17 cellular contexts compared by ENCODE assay signal in the genomic region with DNA sequence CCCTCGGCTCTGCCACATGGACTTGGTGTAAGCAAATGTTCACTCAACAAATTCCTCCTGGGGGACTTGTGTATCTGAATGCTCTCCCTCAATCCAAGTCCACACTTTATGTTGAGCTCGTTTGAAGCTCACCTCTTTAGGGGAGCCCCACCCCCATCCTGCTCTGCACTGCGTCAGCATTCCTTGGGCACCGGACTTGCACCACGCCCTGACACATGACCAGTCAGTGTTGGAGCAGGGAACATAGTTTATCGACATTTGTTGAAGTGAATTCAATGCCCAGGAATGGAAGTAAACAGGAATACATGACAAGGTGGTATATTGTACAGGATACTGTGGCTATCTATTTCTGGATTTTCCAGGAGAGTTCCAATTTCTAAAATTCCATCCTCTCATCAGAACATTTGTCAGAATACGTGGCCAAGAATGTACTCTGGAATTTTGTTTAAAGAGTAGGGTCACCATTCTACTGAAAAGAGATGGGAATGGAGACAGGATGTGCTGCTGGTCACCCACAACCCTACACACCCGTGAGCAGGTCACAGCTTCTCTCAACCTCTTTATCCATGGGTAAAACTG. TPM values are rescaled to one million over a fixed set of nuclear protein-coding genes. Genes with fewer than 3 reads are reported as not detected.
DNase-seq lines count a peak whose midpoint lies in the region; ATAC-seq and TF ChIP-seq lines count a peak whose summit lies in the region.
"Had no signal": no experiment of that assay in that cellular context is flagged by ENCODE, and none has a peak within 500 bp of the region (broad histone marks: within the 10 kb centered on the region; RNA-seq: fewer than 3 reads in every experiment).

No MANE protein-coding gene starts in this region.

- intact Hi-C loops in heart left ventricle (cut with DNase I), result loop anchor here in 6 of 10 donors (2.0 to 10.0 kb wide), 7 partner anchors 32 to 574 kb away; a partner anchor contains a TSS
- intact Hi-C loops in Right ventricle myocardium inferior (cut with DNase I), result loop anchor here (5.0 kb wide), 2 partner anchors 56 to 159 kb away; no protein-coding TSS in a partner anchor
- intact Hi-C loops in heart right ventricle (cut with DNase I), result loop anchor here in 3 of 10 donors (2.0 to 5.0 kb wide), 3 partner anchors 52 to 159 kb away; no protein-coding TSS in a partner anchor
- intact Hi-C loops in vagina (cut with DNase I), result no loop called here

- DNase-seq in heart left ventricle (peak in 4 of 5 donors; percentile 49 to 65 (median 56)), Right ventricle myocardium inferior (ENCODE audit: missing footprints) (no peak), heart right ventricle (peak; percentile 41 to 56), vagina (ENCODE audit: extremely low spot score in 2 of 2) (no peak), C1 segment of cervical spinal cord (lab: John Stamatoyannopoulos, UW) (no peak), MV-4-11 (lab: John Stamatoyannopoulos, UW) (no peak)
- DNase-seq: activated CD4-positive, alpha-beta T cell treated with anti-CD3 and anti-CD28 coated beads for 4 hours; activated T-cell treated with anti-CD3 and anti-CD28 coated beads, Interleukin-2, amount 50 U/mL, for 4 hours; CD8-positive, alpha-beta T cell; erythroblast; NCI-H446; SJCRH30; stimulated activated CD4-positive, alpha-beta T cell treated with anti-CD3 and anti-CD28 coated beads, Interleukin-15, amount 100 ng/mL, for 24 hours; T-helper 9 cell had no signal

- H3K9me3 ChIP-seq in heart left ventricle (no peaks in the 10 kb centered on the region), heart right ventricle (no peaks in the 10 kb centered on the region), vagina (no peaks in the 10 kb centered on the region)
- H3K9me3 ChIP-seq: SJCRH30 had no signal

- no peaks in the 10 kb centered on the region for H3K27me3 ChIP-seq in heart left ventricle
- no peaks in the 10 kb centered on the region for H3K27me3 ChIP-seq in heart right ventricle
- no peaks in the 10 kb centered on the region for H3K27me3 ChIP-seq in vagina
- H3K27me3 ChIP-seq: SJCRH30 had no signal

- no peaks in the 10 kb centered on the region for H3K36me3 Mint-ChIP-seq in nephron (ENCODE audit: low read depth)
- H3K36me3 Mint-ChIP-seq: CD8-positive, alpha-beta T cell; mesothelial cell of epicardium had no signal

- peak overlapping the region in 2 of 3 experiments; percentile 14 to 79 for H3K27ac Mint-ChIP-seq in nephron
- H3K27ac Mint-ChIP-seq: CD8-positive, alpha-beta T cell; mesothelial cell of epicardium had no signal

- ATAC-seq in heart left ventricle, result peak; percentile 60 to 80 (median 64)
- no peak for ATAC-seq in Right ventricle myocardium inferior
- ATAC-seq in heart right ventricle, result peak; percentile 48 to 84 (median 76)
- ATAC-seq in GM18868 (IDR thresholded peaks at IDR 0.05; ENCODE audit: unreplicated experiment), result no peak
- ATAC-seq: activated T-cell treated with anti-CD3 and anti-CD28 coated beads, Interleukin-2, amount 50 U/mL, for 4 hours; CD8-positive, alpha-beta T cell had no signal

- TF ChIP-seq CTCF in heart left ventricle (IDR thresholded peaks at IDR 0.05) (no peak), heart right ventricle (IDR thresholded peaks at IDR 0.05) (no peak), nephron (IDR thresholded peaks at IDR 0.05; ENCODE audit: unreplicated experiment in 3 of 3) (no peak), vagina (IDR thresholded peaks at IDR 0.05) (no peak)

- H3K27ac ChIP-seq in heart left ventricle, result peak overlapping the region; percentile 22 to 77 (median 60)
- peak overlapping the region in 9 of 10 donors; percentile 28 to 82 (median 66) for H3K27ac ChIP-seq in heart right ventricle
- peak overlapping the region; percentile 5 for H3K27ac ChIP-seq in vagina
- H3K27ac ChIP-seq: SJCRH30 had no signal

- 41 to 57% (median 48%) methylated on average over 8 of the region's 8 CpGs for WGBS in heart left ventricle, 4 donors
- WGBS in heart right ventricle, 2 donors, result 40 to 51% methylated on average over 8 of the region's 8 CpGs

- H3K4me1 Mint-ChIP-seq in nephron, result peaks cover 27% of the 10 kb centered on the region

- H3K36me3 ChIP-seq in heart left ventricle (no peaks in the 10 kb centered on the region), heart right ventricle (no peaks in the 10 kb centered on the region), vagina (no peaks in the 10 kb centered on the region)
- H3K36me3 ChIP-seq: SJCRH30 had no signal

- no peaks in the 10 kb centered on the region for H3K9me3 Mint-ChIP-seq in nephron
- H3K9me3 Mint-ChIP-seq: activated T-cell treated with anti-CD3 and anti-CD28 coated beads, Interleukin-2, amount 50 U/mL, for 4 hours; CD8-positive, alpha-beta T cell had no signal

- peaks cover 7% of the 10 kb centered on the region for H3K27me3 Mint-ChIP-seq in nephron (ENCODE audit: low read depth)

- H3K4me1 ChIP-seq in heart left ventricle, result peaks cover 0 to 42% (median 19%) of the 10 kb centered on the region in 12 donors
- peaks cover 0 to 76% (median 19%) of the 10 kb centered on the region in 9 donors for H3K4me1 ChIP-seq in heart right ventricle
- peaks cover 53% of the 10 kb centered on the region for H3K4me1 ChIP-seq in vagina

- H3K4me3 ChIP-seq in heart left ventricle (peak overlapping the region in 11 of 12 donors; percentile 15 to 49 (median 31)), heart right ventricle (peak overlapping the region in 9 of 10 donors; percentile 0 to 51 (median 33)), vagina (peak overlapping the region in 1 of 2 donors; percentile 3)
- H3K4me3 ChIP-seq: SJCRH30 had no signal

- H3K4me3 Mint-ChIP-seq in nephron, result no peak overlapping the region
- H3K4me3 Mint-ChIP-seq: activated T-cell treated with anti-CD3 and anti-CD28 coated beads, Interleukin-2, amount 50 U/mL, for 4 hours; CD8-positive, alpha-beta T cell; mesothelial cell of epicardium had no signal

- TF ChIP-seq POLR2A in heart left ventricle (IDR thresholded peaks at IDR 0.05) (no peak), vagina (IDR thresholded peaks at IDR 0.05) (no peak)

RNA-seq across cellular contexts. Expression of a gene that starts 59.9 kb away (rescaled TPM):
- total RNA-seq in heart left ventricle (10 to 100 TPM in 2 of 9 donors, 1 to 10 TPM in 7; 3.4 to 15.7 (median 7.1) TPM), Right ventricle myocardium inferior (11.2 TPM), heart right ventricle (10 to 100 TPM in 2 of 10 donors, 1 to 10 TPM in 8; 2.0 to 16.1 (median 4.9) TPM), vagina (11.8 TPM)
- polyA plus RNA-seq in heart left ventricle (1 to 10 TPM; 5.4 to 6.7 TPM), heart right ventricle (1 to 10 TPM; 7.3 to 9.4 TPM)
- total RNA-seq: CD8-positive, alpha-beta T cell had no signal

Comparison
In these comparisons a context has a peak if more than half of its experiments do, and no peak if none do; other contexts are left out.
1. ATAC-seq: peak in heart left ventricle (4 of 4) and heart right ventricle (8 of 8); none in Right ventricle myocardium inferior (single experiment) and GM18868 (single experiment).
2. DNase-seq: peak in heart left ventricle (4 of 5) and heart right ventricle (2 of 2); none in Right ventricle myocardium inferior (single experiment), vagina (0 of 2), C1 segment of cervical spinal cord (0 of 14) and MV-4-11 (single experiment).
3. H3K27ac ChIP-seq: peak in every context shown above with its lines; median percentile 66 in heart right ventricle; 60 in heart left ventricle; 5 in vagina.